In the genomic region with DNA sequence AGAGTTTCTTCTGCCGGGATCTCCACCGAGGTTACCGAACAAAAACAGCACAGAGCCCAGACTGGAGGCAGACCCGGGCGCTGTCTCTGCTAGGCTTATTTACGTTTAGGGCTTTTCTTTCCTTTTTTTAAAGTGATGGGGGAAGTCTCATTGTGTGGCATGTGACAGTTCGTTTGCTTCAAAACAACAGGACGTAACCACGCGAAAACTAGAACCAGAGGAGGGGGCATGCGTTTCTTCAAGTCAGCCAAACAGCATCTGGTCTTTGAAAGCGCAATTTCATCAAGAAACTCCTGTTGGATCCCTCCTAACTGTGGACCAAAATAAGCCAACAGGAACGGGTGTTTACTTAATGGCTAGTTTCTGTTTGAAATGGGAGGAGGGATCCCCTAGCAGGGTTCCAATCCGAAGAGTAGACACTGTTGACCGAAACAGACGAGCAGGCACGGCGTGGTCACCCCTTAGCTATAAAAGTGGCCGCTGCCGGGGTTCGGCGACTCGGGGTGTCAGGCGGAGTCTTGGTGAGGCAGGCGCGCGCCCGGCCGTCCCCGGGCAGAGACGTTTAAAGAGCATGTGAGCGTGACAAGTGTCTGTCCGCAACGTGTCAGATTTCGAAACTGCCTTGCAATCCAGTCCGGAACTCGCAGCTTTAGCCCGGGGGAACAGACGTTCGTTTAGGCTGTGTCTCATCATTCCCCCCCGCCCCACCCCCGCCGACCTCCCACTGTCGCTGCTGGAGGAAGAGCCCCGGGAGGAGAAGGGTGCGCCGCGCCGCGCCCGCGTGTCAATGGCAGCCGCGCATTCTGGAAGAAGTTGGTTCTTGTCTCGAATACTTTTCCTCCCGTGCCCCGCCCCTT, we compare ENCODE assay signal across 1 cellular context.
TF ChIP-seq lines count a peak whose summit lies in the region.

No MANE protein-coding gene starts in this region.

TF ChIP-seq in GM12878, 131 proteins besides CTCF, POLR2A, EP300 and RAD21 (continued from another document):
- TF ChIP-seq TAF1 (IDR thresholded peaks at IDR 0.05; ENCODE audit: borderline replicate concordance, low read depth, low read length) (peak; percentile 58; the same call in 1 of the 2 replicates), MTA3 (IDR thresholded peaks at IDR 0.05; ENCODE audit: borderline replicate concordance, low read length) (peak; percentile 53; the same call in 1 of the 2 replicates), ZNF384 (IDR thresholded peaks at IDR 0.05; ENCODE audit: borderline replicate concordance, low read depth, low read length) (0 out of 2 replicates have a peak, but pooled peaks have one; percentile 7), TCF12 (IDR thresholded peaks at IDR 0.05; ENCODE audit: low read depth, low read length) (peak; percentile 54; the same call in 1 of the 2 replicates), ETV6 (conservative IDR thresholded peaks at IDR 0.05 in 1 of 2, IDR thresholded peaks at IDR 0.05 in 1 of 2; ENCODE audit: borderline replicate concordance in 1 of 2, low read depth in 1 of 2) (peak in 1 of 2 experiments; percentile 38; a peak in 1 of 4 replicates), RAD51 (IDR thresholded peaks at IDR 0.05) (peak; percentile 57; the same call in 1 of the 2 replicates), CHD1 (IDR thresholded peaks at IDR 0.05; ENCODE audit: low read depth, low read length) (peak; percentile 79; the same call in 1 of the 2 replicates), BCL11A (IDR thresholded peaks at IDR 0.05; ENCODE audit: low read depth, low read length) (0 out of 2 replicates have a peak, but pooled peaks have one; percentile 15), POU2F2 (IDR thresholded peaks at IDR 0.05; ENCODE audit: borderline replicate concordance, low read depth, low read length) (peak; percentile 50; the same call in 1 of the 3 replicates), IRF4 (IDR thresholded peaks at IDR 0.05; ENCODE audit: low read depth, low read length) (peak; percentile 54; the same call in 1 of the 2 replicates), SIX5 (IDR thresholded peaks at IDR 0.05; ENCODE audit: low read depth, low read length, severe bottlenecking) (peak; percentile 29), NR2F1 (conservative IDR thresholded peaks at IDR 0.05) (no peak), POLR2AphosphoS5 (IDR thresholded peaks at IDR 0.05; ENCODE audit: low read length) (peak; percentile 79; the same call in 1 of the 2 replicates), PAX5 (IDR thresholded peaks at IDR 0.05; ENCODE audit: borderline replicate concordance, low read depth, low read length) (peak; percentile 93), SMAD5 (IDR thresholded peaks at IDR 0.05; ENCODE audit: low read depth) (no peak), MXI1 (IDR thresholded peaks at IDR 0.05; ENCODE audit: low read depth, low read length) (peak; percentile 89), FOXM1 (IDR thresholded peaks at IDR 0.05; ENCODE audit: low read depth, low read length) (peak; percentile 36; the same call in 1 of the 2 replicates), ASH2L (IDR thresholded peaks at IDR 0.05; ENCODE audit: borderline replicate concordance, low read depth) (0 out of 2 replicates have a peak, but pooled peaks have one; percentile 89), FOXK2 (IDR thresholded peaks at IDR 0.05) (peak; percentile 88), YY1 (IDR thresholded peaks at IDR 0.05; ENCODE audit: low read depth, low read length) (no peak), GABPA (IDR thresholded peaks at IDR 0.05; ENCODE audit: low read depth) (no peak), MTA2 (IDR thresholded peaks at IDR 0.05; ENCODE audit: low read depth) (0 out of 2 replicates have a peak, but pooled peaks have one; percentile 19), ATF7 (IDR thresholded peaks at IDR 0.05; ENCODE audit: low read depth) (peak; percentile 83), SUZ12 (IDR thresholded peaks at IDR 0.05; ENCODE audit: unreplicated experiment) (no peak), RBBP5 (conservative IDR thresholded peaks at IDR 0.05) (no peak), SMAD1 (IDR thresholded peaks at IDR 0.05; ENCODE audit: low read depth, partially characterized antibody) (no peak), CREM (IDR thresholded peaks at IDR 0.05; ENCODE audit: low read depth) (peak; percentile 56), DPF2 (IDR thresholded peaks at IDR 0.05) (0 out of 2 replicates have a peak, but pooled peaks have one; percentile 5), NFIC (IDR thresholded peaks at IDR 0.05; ENCODE audit: low read depth, low read length) (peak; percentile 47; the same call in 1 of the 2 replicates), KLF5 (IDR thresholded peaks at IDR 0.05; ENCODE audit: partially characterized antibody) (peak; percentile 71), RUNX3 (IDR thresholded peaks at IDR 0.05; ENCODE audit: low read length) (peak; percentile 23; the same call in 1 of the 2 replicates), EGR1 (IDR thresholded peaks at IDR 0.05; ENCODE audit: borderline replicate concordance in 1 of 2, low read depth in 2 of 2, low read length in 2 of 2) (peak in 1 of 2 experiments; percentile 32; a peak in 1 of 3 replicates), SUPT20H (IDR thresholded peaks at IDR 0.05; ENCODE audit: borderline replicate concordance, control insufficient read depth, low read depth, low read length) (no peak), IKZF1 (conservative IDR thresholded peaks at IDR 0.05) (no peak; the same call in 1 of the 2 replicates), SIN3A (IDR thresholded peaks at IDR 0.05; ENCODE audit: low read depth, low read length) (peak; percentile 49; the same call in 1 of the 2 replicates), CBFB (IDR thresholded peaks at IDR 0.05; ENCODE audit: low read depth) (peak; percentile 23; the same call in 1 of the 2 replicates)
- TF ChIP-seq, protein P1, sequence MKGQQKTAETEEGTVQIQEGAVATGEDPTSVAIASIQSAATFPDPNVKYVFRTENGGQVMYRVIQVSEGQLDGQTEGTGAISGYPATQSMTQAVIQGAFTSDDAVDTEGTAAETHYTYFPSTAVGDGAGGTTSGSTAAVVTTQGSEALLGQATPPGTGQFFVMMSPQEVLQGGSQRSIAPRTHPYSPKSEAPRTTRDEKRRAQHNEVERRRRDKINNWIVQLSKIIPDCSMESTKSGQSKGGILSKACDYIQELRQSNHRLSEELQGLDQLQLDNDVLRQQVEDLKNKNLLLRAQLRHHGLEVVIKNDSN (IDR thresholded peaks at IDR 0.05; ENCODE audit: borderline replicate concordance, extremely low read length, insufficient read depth, low read depth, low read length): no peak
- TF ChIP-seq, protein P2, sequence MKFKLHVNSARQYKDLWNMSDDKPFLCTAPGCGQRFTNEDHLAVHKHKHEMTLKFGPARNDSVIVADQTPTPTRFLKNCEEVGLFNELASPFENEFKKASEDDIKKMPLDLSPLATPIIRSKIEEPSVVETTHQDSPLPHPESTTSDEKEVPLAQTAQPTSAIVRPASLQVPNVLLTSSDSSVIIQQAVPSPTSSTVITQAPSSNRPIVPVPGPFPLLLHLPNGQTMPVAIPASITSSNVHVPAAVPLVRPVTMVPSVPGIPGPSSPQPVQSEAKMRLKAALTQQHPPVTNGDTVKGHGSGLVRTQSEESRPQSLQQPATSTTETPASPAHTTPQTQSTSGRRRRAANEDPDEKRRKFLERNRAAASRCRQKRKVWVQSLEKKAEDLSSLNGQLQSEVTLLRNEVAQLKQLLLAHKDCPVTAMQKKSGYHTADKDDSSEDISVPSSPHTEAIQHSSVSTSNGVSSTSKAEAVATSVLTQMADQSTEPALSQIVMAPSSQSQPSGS (IDR thresholded peaks at IDR 0.05; ENCODE audit: low read length): 0 out of 2 replicates have a peak, but pooled peaks have one; percentile 33
- TF ChIP-seq, protein P3, sequence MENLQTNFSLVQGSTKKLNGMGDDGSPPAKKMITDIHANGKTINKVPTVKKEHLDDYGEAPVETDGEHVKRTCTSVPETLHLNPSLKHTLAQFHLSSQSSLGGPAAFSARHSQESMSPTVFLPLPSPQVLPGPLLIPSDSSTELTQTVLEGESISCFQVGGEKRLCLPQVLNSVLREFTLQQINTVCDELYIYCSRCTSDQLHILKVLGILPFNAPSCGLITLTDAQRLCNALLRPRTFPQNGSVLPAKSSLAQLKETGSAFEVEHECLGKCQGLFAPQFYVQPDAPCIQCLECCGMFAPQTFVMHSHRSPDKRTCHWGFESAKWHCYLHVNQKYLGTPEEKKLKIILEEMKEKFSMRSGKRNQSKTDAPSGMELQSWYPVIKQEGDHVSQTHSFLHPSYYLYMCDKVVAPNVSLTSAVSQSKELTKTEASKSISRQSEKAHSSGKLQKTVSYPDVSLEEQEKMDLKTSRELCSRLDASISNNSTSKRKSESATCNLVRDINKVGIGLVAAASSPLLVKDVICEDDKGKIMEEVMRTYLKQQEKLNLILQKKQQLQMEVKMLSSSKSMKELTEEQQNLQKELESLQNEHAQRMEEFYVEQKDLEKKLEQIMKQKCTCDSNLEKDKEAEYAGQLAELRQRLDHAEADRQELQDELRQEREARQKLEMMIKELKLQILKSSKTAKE (IDR thresholded peaks at IDR 0.05; ENCODE audit: low read depth, poor library complexity, severe bottlenecking): peak; percentile 23
- TF ChIP-seq, protein P4, sequence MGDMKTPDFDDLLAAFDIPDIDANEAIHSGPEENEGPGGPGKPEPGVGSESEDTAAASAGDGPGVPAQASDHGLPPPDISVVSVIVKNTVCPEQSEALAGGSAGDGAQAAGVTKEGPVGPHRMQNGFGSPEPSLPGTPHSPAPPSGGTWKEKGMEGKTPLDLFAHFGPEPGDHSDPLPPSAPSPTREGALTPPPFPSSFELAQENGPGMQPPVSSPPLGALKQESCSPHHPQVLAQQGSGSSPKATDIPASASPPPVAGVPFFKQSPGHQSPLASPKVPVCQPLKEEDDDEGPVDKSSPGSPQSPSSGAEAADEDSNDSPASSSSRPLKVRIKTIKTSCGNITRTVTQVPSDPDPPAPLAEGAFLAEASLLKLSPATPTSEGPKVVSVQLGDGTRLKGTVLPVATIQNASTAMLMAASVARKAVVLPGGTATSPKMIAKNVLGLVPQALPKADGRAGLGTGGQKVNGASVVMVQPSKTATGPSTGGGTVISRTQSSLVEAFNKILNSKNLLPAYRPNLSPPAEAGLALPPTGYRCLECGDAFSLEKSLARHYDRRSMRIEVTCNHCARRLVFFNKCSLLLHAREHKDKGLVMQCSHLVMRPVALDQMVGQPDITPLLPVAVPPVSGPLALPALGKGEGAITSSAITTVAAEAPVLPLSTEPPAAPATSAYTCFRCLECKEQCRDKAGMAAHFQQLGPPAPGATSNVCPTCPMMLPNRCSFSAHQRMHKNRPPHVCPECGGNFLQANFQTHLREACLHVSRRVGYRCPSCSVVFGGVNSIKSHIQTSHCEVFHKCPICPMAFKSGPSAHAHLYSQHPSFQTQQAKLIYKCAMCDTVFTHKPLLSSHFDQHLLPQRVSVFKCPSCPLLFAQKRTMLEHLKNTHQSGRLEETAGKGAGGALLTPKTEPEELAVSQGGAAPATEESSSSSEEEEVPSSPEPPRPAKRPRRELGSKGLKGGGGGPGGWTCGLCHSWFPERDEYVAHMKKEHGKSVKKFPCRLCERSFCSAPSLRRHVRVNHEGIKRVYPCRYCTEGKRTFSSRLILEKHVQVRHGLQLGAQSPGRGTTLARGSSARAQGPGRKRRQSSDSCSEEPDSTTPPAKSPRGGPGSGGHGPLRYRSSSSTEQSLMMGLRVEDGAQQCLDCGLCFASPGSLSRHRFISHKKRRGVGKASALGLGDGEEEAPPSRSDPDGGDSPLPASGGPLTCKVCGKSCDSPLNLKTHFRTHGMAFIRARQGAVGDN (IDR thresholded peaks at IDR 0.05): peak; percentile 74
- TF ChIP-seq, protein P5, sequence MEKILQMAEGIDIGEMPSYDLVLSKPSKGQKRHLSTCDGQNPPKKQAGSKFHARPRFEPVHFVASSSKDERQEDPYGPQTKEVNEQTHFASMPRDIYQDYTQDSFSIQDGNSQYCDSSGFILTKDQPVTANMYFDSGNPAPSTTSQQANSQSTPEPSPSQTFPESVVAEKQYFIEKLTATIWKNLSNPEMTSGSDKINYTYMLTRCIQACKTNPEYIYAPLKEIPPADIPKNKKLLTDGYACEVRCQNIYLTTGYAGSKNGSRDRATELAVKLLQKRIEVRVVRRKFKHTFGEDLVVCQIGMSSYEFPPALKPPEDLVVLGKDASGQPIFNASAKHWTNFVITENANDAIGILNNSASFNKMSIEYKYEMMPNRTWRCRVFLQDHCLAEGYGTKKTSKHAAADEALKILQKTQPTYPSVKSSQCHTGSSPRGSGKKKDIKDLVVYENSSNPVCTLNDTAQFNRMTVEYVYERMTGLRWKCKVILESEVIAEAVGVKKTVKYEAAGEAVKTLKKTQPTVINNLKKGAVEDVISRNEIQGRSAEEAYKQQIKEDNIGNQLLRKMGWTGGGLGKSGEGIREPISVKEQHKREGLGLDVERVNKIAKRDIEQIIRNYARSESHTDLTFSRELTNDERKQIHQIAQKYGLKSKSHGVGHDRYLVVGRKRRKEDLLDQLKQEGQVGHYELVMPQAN (conservative IDR thresholded peaks at IDR 0.05): peak; percentile 64
- TF ChIP-seq, protein P6, sequence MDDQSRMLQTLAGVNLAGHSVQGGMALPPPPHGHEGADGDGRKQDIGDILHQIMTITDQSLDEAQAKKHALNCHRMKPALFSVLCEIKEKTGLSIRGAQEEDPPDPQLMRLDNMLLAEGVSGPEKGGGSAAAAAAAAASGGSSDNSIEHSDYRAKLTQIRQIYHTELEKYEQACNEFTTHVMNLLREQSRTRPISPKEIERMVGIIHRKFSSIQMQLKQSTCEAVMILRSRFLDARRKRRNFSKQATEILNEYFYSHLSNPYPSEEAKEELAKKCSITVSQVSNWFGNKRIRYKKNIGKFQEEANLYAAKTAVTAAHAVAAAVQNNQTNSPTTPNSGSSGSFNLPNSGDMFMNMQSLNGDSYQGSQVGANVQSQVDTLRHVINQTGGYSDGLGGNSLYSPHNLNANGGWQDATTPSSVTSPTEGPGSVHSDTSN (IDR thresholded peaks at IDR 0.05; ENCODE audit: insufficient replicate concordance, low read depth, low read length): peak; percentile 3
- TF ChIP-seq, protein P7, sequence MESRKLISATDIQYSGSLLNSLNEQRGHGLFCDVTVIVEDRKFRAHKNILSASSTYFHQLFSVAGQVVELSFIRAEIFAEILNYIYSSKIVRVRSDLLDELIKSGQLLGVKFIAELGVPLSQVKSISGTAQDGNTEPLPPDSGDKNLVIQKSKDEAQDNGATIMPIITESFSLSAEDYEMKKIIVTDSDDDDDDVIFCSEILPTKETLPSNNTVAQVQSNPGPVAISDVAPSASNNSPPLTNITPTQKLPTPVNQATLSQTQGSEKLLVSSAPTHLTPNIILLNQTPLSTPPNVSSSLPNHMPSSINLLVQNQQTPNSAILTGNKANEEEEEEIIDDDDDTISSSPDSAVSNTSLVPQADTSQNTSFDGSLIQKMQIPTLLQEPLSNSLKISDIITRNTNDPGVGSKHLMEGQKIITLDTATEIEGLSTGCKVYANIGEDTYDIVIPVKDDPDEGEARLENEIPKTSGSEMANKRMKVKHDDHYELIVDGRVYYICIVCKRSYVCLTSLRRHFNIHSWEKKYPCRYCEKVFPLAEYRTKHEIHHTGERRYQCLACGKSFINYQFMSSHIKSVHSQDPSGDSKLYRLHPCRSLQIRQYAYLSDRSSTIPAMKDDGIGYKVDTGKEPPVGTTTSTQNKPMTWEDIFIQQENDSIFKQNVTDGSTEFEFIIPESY (IDR thresholded peaks at IDR 0.05): no peak
- TF ChIP-seq, protein P8, sequence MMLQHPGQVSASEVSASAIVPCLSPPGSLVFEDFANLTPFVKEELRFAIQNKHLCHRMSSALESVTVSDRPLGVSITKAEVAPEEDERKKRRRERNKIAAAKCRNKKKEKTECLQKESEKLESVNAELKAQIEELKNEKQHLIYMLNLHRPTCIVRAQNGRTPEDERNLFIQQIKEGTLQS (IDR thresholded peaks at IDR 0.05; ENCODE audit: borderline replicate concordance, extremely low read depth, low read depth, low read length): no peak
